Comparison of ENCODE assay signal across 13 cellular contexts in the genomic region with DNA sequence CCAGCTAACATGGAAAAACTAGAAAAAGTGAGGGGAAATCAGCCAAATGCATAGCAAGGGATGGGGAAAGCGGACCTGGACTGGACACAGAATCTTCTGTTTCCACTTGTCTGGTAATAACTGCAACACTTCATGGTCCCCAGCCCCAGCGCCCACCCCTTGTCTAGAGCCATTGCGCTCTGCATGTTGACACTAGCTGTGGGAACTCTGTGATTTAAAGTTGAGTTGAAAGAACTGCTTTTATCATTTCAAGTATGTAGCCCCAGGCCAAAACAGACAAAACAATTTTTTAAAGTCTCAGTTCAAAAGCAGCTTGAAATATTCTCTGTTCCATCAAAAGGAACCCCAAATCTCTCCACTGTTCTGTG.
DNase-seq lines count a peak whose midpoint lies in the region; ATAC-seq and TF ChIP-seq lines count a peak whose summit lies in the region.
"Had no signal": no experiment of that assay in that cellular context is flagged by ENCODE, and none has a peak within 500 bp of the region (broad histone marks: within the 10 kb centered on the region; RNA-seq: fewer than 3 reads in every experiment).

No MANE protein-coding gene starts in this region.

- H3K9me3 Mint-ChIP-seq in activated T-cell treated with anti-CD3 and anti-CD28 coated beads, Interleukin-2, amount 50 U/mL, for 72 hours, result no peaks in the 10 kb centered on the region
- H3K9me3 Mint-ChIP-seq: activated CD8-positive, alpha-beta T cell treated with anti-CD3 and anti-CD28 coated beads for 36 hours had no signal

- H3K4me3 ChIP-seq in PC-3 (ENCODE audit: low read length) (no peak overlapping the region), mesodermal cell (ENCODE audit: extremely low read depth, insufficient read depth, low read length, poor library complexity, severe bottlenecking) (no peak overlapping the region), thymus (ENCODE audit: low read length) (no peak overlapping the region), MM.1S (ENCODE audit: low read length) (no peak overlapping the region)
- H3K4me3 ChIP-seq: BLaER1, mucosa of descending colon had no signal

- H3K4me1 ChIP-seq in PC-3 (ENCODE audit: insufficient read depth, low read length) (peaks cover 34% of the 10 kb centered on the region), mesodermal cell (ENCODE audit: control insufficient read depth, insufficient read depth, low read length, poor library complexity, severe bottlenecking) (peaks cover 5% of the 10 kb centered on the region), thymus (ENCODE audit: control insufficient read depth, insufficient read depth, low read length) (peaks cover 3% of the 10 kb centered on the region), MM.1S (ENCODE audit: low read length) (no peaks in the 10 kb centered on the region)
- H3K4me1 ChIP-seq: BLaER1 had no signal

- no peak overlapping the region for H3K27ac Mint-ChIP-seq in activated T-cell treated with anti-CD3 and anti-CD28 coated beads, Interleukin-2, amount 50 U/mL, for 72 hours
- H3K27ac Mint-ChIP-seq: activated CD8-positive, alpha-beta T cell treated with anti-CD3 and anti-CD28 coated beads for 36 hours had no signal

- H3K36me3 ChIP-seq in PC-3 (ENCODE audit: low read depth, low read length) (no peaks in the 10 kb centered on the region; the same call in 1 of the 2 replicates), mesodermal cell (ENCODE audit: control insufficient read depth, insufficient read depth, low read length) (no peaks in the 10 kb centered on the region), thymus (ENCODE audit: control insufficient read depth, insufficient read depth) (no peaks in the 10 kb centered on the region), MM.1S (replicated peaks; ENCODE audit: insufficient read depth, low read length) (no peaks in the 10 kb centered on the region)
- H3K36me3 ChIP-seq: BLaER1 had no signal

- peaks cover 2 to 5% of the 10 kb centered on the region in 2 donors for H3K36me3 Mint-ChIP-seq in activated T-cell treated with anti-CD3 and anti-CD28 coated beads, Interleukin-2, amount 50 U/mL, for 72 hours (ENCODE audit: insufficient read depth in 2 of 2)

- ATAC-seq in PC-3, result no peak
- ATAC-seq in activated T-cell treated with anti-CD3 and anti-CD28 coated beads, Interleukin-2, amount 50 U/mL, for 72 hours (replicated peaks in 1 of 2), result no peak
- ATAC-seq: activated CD8-positive, alpha-beta T cell treated with anti-CD3 and anti-CD28 coated beads for 36 hours; mucosa of descending colon had no signal

- 100% methylated on average over 2 of the region's 3 CpGs; no CpG with 5 or more reads in 1 of the 2 experiments for WGBS in mesodermal cell (ENCODE audit: insufficient coverage in 2 of 2), 2 experiments
- 95% methylated on average over 3 of the region's 3 CpGs for WGBS in thymus

- no TSS peak for BruUV-seq in PC-3 (replicated peaks; lab: Mats Ljungman, UMichigan)

- H3K79me2 ChIP-seq in PC-3 (ENCODE audit: low read length) (no peaks in the 10 kb centered on the region), MM.1S (ENCODE audit: low read length) (no peaks in the 10 kb centered on the region)

- no peak overlapping the region for H3K4me3 Mint-ChIP-seq in activated T-cell treated with anti-CD3 and anti-CD28 coated beads, Interleukin-2, amount 50 U/mL, for 72 hours
- H3K4me3 Mint-ChIP-seq: activated CD8-positive, alpha-beta T cell treated with anti-CD3 and anti-CD28 coated beads for 36 hours had no signal

- TF ChIP-seq CTCF in PC-3 (conservative IDR thresholded peaks at IDR 0.05; ENCODE audit: low read depth, low read length) (no peak), MM.1S (IDR thresholded peaks at IDR 0.05; ENCODE audit: low read length) (no peak)

- H3F3A ChIP-seq in PC-3 (ENCODE audit: low read length, unreplicated experiment) (no peaks in the 10 kb centered on the region), MM.1S (ENCODE audit: insufficient read depth, low read length) (no peaks in the 10 kb centered on the region)

- no peaks in the 10 kb centered on the region for H4K20me1 ChIP-seq in PC-3 (ENCODE audit: low read length)
- H4K20me1 ChIP-seq in MM.1S (ENCODE audit: insufficient read depth, low read length), result no peaks in the 10 kb centered on the region
- H4K20me1 ChIP-seq: BLaER1 had no signal

- intact Hi-C loops in PC-3 (cut with micrococcal nuclease), result loop anchor here (1.0 to 5.0 kb wide), 4 partner anchors 24 to 146 kb away; partner anchors contain the start of gene VGLL4

- CTCF ChIA-PET in PC-3 (lab: Charles Lee), result no interaction called here

- H3K27me3 Mint-ChIP-seq in activated T-cell treated with anti-CD3 and anti-CD28 coated beads, Interleukin-2, amount 50 U/mL, for 72 hours (ENCODE audit: low read depth), result no peaks in the 10 kb centered on the region
- H3K27me3 Mint-ChIP-seq: activated CD8-positive, alpha-beta T cell treated with anti-CD3 and anti-CD28 coated beads for 36 hours had no signal

- H2AFZ ChIP-seq in PC-3 (ENCODE audit: low read length) (no peak overlapping the region; the same call in 1 of the 2 replicates), MM.1S (ENCODE audit: low read length) (no peak overlapping the region)

- H3K27ac ChIP-seq in PC-3 (ENCODE audit: low read length) (peak overlapping the region; percentile 91), caudate nucleus (ENCODE audit: low read depth, low read length) (peak overlapping the region; percentile 31), mesodermal cell (ENCODE audit: low read depth, low read length, severe bottlenecking) (peak overlapping the region; percentile 64), thymus (ENCODE audit: low read depth) (peak overlapping the region; percentile 15), MM.1S (ENCODE audit: low read length) (no peak overlapping the region)
- H3K27ac ChIP-seq: BLaER1 had no signal

- H3K9me3 ChIP-seq in PC-3 (ENCODE audit: low read length) (no peaks in the 10 kb centered on the region), mesodermal cell (ENCODE audit: control insufficient read depth, low read length) (peaks cover 4% of the 10 kb centered on the region), thymus (ENCODE audit: control insufficient read depth) (no peaks in the 10 kb centered on the region), MM.1S (replicated peaks; ENCODE audit: insufficient read depth, low read length) (no peaks in the 10 kb centered on the region)
- H3K9me3 ChIP-seq: BLaER1, mucosa of descending colon had no signal

- H3K4me2 ChIP-seq in PC-3 (ENCODE audit: low read length) (peak overlapping the region; percentile 52), MM.1S (ENCODE audit: low read depth, low read length) (no peak overlapping the region)
- H3K4me2 ChIP-seq: BLaER1 had no signal

- no peaks in the 10 kb centered on the region for H3K9me2 ChIP-seq in PC-3 (replicated peaks; ENCODE audit: low read length)
- no peaks in the 10 kb centered on the region for H3K9me2 ChIP-seq in MM.1S (replicated peaks; ENCODE audit: insufficient read depth, low read length)

- no peaks in the 10 kb centered on the region for H3K4me1 Mint-ChIP-seq in activated T-cell treated with anti-CD3 and anti-CD28 coated beads, Interleukin-2, amount 50 U/mL, for 72 hours (ENCODE audit: low read depth)

- H3K27me3 ChIP-seq in PC-3 (ENCODE audit: low read length), result no peaks in the 10 kb centered on the region
- H3K27me3 ChIP-seq in thymus (ENCODE audit: control insufficient read depth, insufficient read depth), result no peaks in the 10 kb centered on the region
- H3K27me3 ChIP-seq in MM.1S (replicated peaks; ENCODE audit: insufficient read depth, low read length), result no peaks in the 10 kb centered on the region
- H3K27me3 ChIP-seq: BLaER1 had no signal

- DNase-seq in PC-3, result no peak
- no peak for DNase-seq in caudate nucleus (lab: John Stamatoyannopoulos, UW)
- no peak for DNase-seq in kidney tubule cell (ENCODE audit: low spot score)
- DNase-seq in MM.1S, result no peak
- DNase-seq in activated T-cell treated with anti-CD3 and anti-CD28 coated beads, Interleukin-2, amount 50 U/mL, for 72 hours, result no peak
- DNase-seq: activated CD8-positive, alpha-beta T cell treated with anti-CD3 and anti-CD28 coated beads for 36 hours; mucosa of descending colon; NCI-H1092; NCI-H446; OCI-M1 had no signal

- H3K9ac ChIP-seq in PC-3 (ENCODE audit: low read length), result peak overlapping the region; percentile 57
- H3K9ac ChIP-seq in MM.1S (ENCODE audit: low read length), result no peak overlapping the region
- H3K9ac ChIP-seq: BLaER1 had no signal

- POLR2A ChIA-PET in PC-3 (lab: Charles Lee; ENCODE audit: unreplicated experiment), result no interaction called here
